1 cellular context compared by ENCODE assay signal in genomic region chr19:14363203-14364097, GRCh38.
TF ChIP-seq lines count a peak whose summit lies in the region.

No MANE protein-coding gene starts in this region.

TF ChIP-seq in SK-N-SH, 30 proteins besides CTCF, POLR2A, EP300 and RAD21 (continued from another document):
- TF ChIP-seq MAX (IDR thresholded peaks at IDR 0.05; ENCODE audit: low read depth) = peak; percentile 34; the same call in 1 of the 2 replicates
